Comparison of ENCODE assay signal across 8 cellular contexts in the genomic region with DNA sequence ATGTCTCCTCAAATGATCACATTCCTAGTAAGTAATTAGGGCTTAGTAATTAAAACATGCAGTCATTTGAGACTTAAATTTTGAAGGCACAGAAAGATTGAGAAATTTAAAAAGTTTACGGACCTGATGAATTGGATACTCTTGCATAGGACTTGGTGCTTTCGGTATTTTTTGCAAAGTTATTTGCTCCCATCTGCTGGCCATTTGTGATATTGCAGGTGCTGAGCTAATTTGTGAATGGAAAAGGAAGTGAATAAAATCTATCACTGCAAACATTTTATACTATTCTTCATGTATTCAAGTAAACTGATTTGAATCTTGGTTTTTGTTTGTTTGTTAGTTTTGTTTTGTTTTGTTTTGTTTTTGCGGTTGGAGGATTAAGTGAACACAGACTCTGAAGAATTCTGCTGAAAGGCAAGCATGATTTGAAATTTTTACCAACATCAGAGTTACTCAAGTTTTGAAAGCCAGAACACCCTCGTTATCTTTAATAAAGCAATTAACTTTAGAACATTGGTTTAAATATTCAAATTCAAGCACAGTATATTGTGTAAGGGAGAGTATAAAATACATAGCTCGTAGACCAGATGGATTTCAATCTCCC.
DNase-seq lines count a peak whose midpoint lies in the region; ATAC-seq, FAIRE-seq and TF ChIP-seq lines count a peak whose summit lies in the region.

No MANE protein-coding gene starts in this region.

- H3K4me1 ChIP-seq in HUES6 (ENCODE audit: control insufficient read depth, insufficient read depth, low read length) (peaks cover 13% of the 10 kb centered on the region), RWPE2 (ENCODE audit: insufficient read depth, poor library complexity, severe bottlenecking) (no peaks in the 10 kb centered on the region), K562 (replicated peaks in 1 of 2; ENCODE audit: control insufficient read depth in 2 of 2, insufficient read depth in 2 of 2, low read length in 2 of 2) (no peaks in the 10 kb centered on the region), keratinocyte (ENCODE audit: control insufficient read depth, extremely low read depth, insufficient read depth, low read length) (no peaks in the 10 kb centered on the region)

- no peak for TF ChIP-seq EP300 in K562 (IDR thresholded peaks at IDR 0.05; ENCODE audit: low read length)

- CTCF ChIA-PET in K562 (lab: Yijun Ruan, JAX; ENCODE audit: low intra/inter-chr PET ratio): interaction anchor here (1.2 kb wide), 1 partner anchor 1140 kb away, joined by 3 read pairs; no protein-coding TSS in a partner anchor

- TF ChIP-seq CTCF in RWPE2 (IDR thresholded peaks at IDR 0.05; ENCODE audit: poor library complexity, severe bottlenecking): peak; percentile 82
- peak; percentile 55 to 86 (median 74); a peak in 5 of 6 replicates for TF ChIP-seq CTCF in K562 (IDR thresholded peaks at IDR 0.05 in 2 of 3, conservative IDR thresholded peaks at IDR 0.05 in 1 of 3; ENCODE audit: insufficient read depth in 2 of 3, low read depth in 1 of 3, low read length in 3 of 3)
- peak; percentile 39 to 67 (median 66) for TF ChIP-seq CTCF in keratinocyte (optimal IDR thresholded peaks at IDR 0.05 in 1 of 3, IDR thresholded peaks at IDR 0.05 in 1 of 3, conservative IDR thresholded peaks at IDR 0.05 in 1 of 3; ENCODE audit: extremely low read depth in 1 of 3, insufficient read depth in 2 of 3, low read length in 3 of 3)

- no peaks in the 10 kb centered on the region for H4K20me1 ChIP-seq in K562 (replicated peaks; ENCODE audit: control insufficient read depth, insufficient read depth, low read length)
- H4K20me1 ChIP-seq in keratinocyte (ENCODE audit: control insufficient read depth, extremely low read depth, insufficient read depth, low read length): no peaks in the 10 kb centered on the region

- FAIRE-seq in K562 (lab: Jason Lieb, UNC) (peak; percentile 94), keratinocyte (lab: Jason Lieb, UNC) (no peak)

- under 1% methylated on average over 5 of the region's 5 CpGs for WGBS in K562 (ENCODE audit: insufficient coverage, low coverage, missing lambda C conversion rate)

- BruUV-seq in K562 (replicated peaks; lab: Mats Ljungman, UMichigan): no TSS peak

- H3K4me3 ChIP-seq in HUES6 (ENCODE audit: low read depth, low read length) (peak overlapping the region; percentile 36), RWPE2 (ENCODE audit: severe bottlenecking) (no peak overlapping the region), K562 (no peak overlapping the region), keratinocyte (ENCODE audit: control insufficient read depth in 2 of 3, extremely low read depth in 1 of 3, insufficient read depth in 2 of 3, low read depth in 1 of 3, low read length in 3 of 3) (no peak overlapping the region)

- no peak overlapping the region for H3K9ac ChIP-seq in HUES6 (ENCODE audit: low read length)
- H3K9ac ChIP-seq in K562 (ENCODE audit: insufficient read depth in 1 of 2, low read depth in 2 of 2, low read length in 2 of 2): no peak overlapping the region
- no peak overlapping the region for H3K9ac ChIP-seq in keratinocyte (ENCODE audit: control insufficient read depth, extremely low read depth, insufficient read depth, low read length)

- H3K27me3 ChIP-seq in HUES6 (ENCODE audit: control insufficient read depth, insufficient read depth, low read length) (no peaks in the 10 kb centered on the region; the same call in 1 of the 2 replicates), RWPE2 (ENCODE audit: insufficient read depth, poor library complexity, severe bottlenecking) (no peaks in the 10 kb centered on the region), K562 (ENCODE audit: control insufficient read depth in 2 of 2, insufficient read depth in 2 of 2, low read length in 2 of 2) (peaks cover 11 to 14% of the 10 kb centered on the region in 2 experiments; a peak in 4 of 5 replicates), keratinocyte (ENCODE audit: control insufficient read depth, extremely low read depth, insufficient read depth, low read length) (no peaks in the 10 kb centered on the region)

- no peaks in the 10 kb centered on the region for H3K9me1 ChIP-seq in K562 (ENCODE audit: control insufficient read depth, insufficient read depth, low read length)
- no peaks in the 10 kb centered on the region for H3K9me1 ChIP-seq in keratinocyte (ENCODE audit: control insufficient read depth, extremely low read depth, insufficient read depth, low read length)

- TF ChIP-seq POLR2A in K562 (conservative IDR thresholded peaks at IDR 0.05): no peak

- H2AFZ ChIP-seq in K562 (ENCODE audit: low read depth, low read length): no peak overlapping the region
- H2AFZ ChIP-seq in keratinocyte (ENCODE audit: control insufficient read depth, low read length): no peak overlapping the region

- ATAC-seq in RWPE2 (ENCODE audit: low read depth): no peak
- ATAC-seq in K562: no peak
- no peak for ATAC-seq in GM18873 (IDR thresholded peaks at IDR 0.05; ENCODE audit: low FRiP score, unreplicated experiment)

- in situ Hi-C loops in K562 (cut with MboI): loop anchor here (10.0 kb wide), 1 partner anchor 1148 kb away; no protein-coding TSS in a partner anchor

- H3K9me3 ChIP-seq in HUES6 (ENCODE audit: control insufficient read depth, insufficient read depth, low read depth, low read length) (no peaks in the 10 kb centered on the region), RWPE2 (ENCODE audit: severe bottlenecking) (no peaks in the 10 kb centered on the region), K562 (replicated peaks; ENCODE audit: control insufficient read depth, insufficient read depth, low read depth, low read length) (no peaks in the 10 kb centered on the region), keratinocyte (ENCODE audit: control insufficient read depth, low read depth, low read length) (no peaks in the 10 kb centered on the region)

- POLR2A ChIA-PET in K562 (lab: Yijun Ruan, JAX): no interaction called here

- TF ChIP-seq RAD21 in K562 (CRISPR knock-in tag; conservative IDR thresholded peaks at IDR 0.05 in 1 of 2, IDR thresholded peaks at IDR 0.05 in 1 of 2): peak; percentile 69 to 85

- dilution Hi-C loops in keratinocyte (cut with MboI; ENCODE audit: extremely low pct_ligation_motif_present, low sequenced_read_pairs): no loop called here

- H3K36me3 ChIP-seq in HUES6 (ENCODE audit: control insufficient read depth, insufficient read depth, low read length) (no peaks in the 10 kb centered on the region), RWPE2 (ENCODE audit: low read depth) (no peaks in the 10 kb centered on the region), K562 (ENCODE audit: control insufficient read depth, insufficient read depth, low read length) (no peaks in the 10 kb centered on the region), keratinocyte (ENCODE audit: control insufficient read depth in 2 of 2, extremely low read depth in 1 of 2, insufficient read depth in 2 of 2, low read length in 2 of 2) (no peaks in the 10 kb centered on the region)

- H3K79me2 ChIP-seq in K562 (ENCODE audit: control insufficient read depth, insufficient read depth, low read length) (no peaks in the 10 kb centered on the region), keratinocyte (ENCODE audit: control insufficient read depth, insufficient read depth, low read length) (no peaks in the 10 kb centered on the region)

- DNase-seq in Daoy (ENCODE audit: low read depth) (peak; percentile 21), RWPE2 (ENCODE audit: low spot score) (no peak), K562 (ENCODE audit: extremely low read depth in 1 of 4, low spot score in 3 of 4) (peak; percentile 16 to 58 (median 32)), keratinocyte (ENCODE audit: low read depth, low spot score) (peak; percentile 7), NCI-H774 (lab: John Stamatoyannopoulos, UW) (no peak)
- peak; percentile 22 for DNase-seq in stimulated activated CD4-positive, alpha-beta T cell treated with anti-CD3 and anti-CD28 coated beads, Interleukin-1b, Interleukin-23, amount 100 ng/mL, for 48 hours

- H3K4me2 ChIP-seq in K562 (ENCODE audit: insufficient read depth, low read length) (no peak overlapping the region), keratinocyte (ENCODE audit: control insufficient read depth, extremely low read depth, insufficient read depth, low read depth, low read length) (no peak overlapping the region)

- intact Hi-C loops in K562 (cut with micrococcal nuclease): loop anchor here (5.0 to 10.0 kb wide), 3 partner anchors 628 to 1141 kb away; no protein-coding TSS in a partner anchor

- H3K27ac ChIP-seq in HUES6 (ENCODE audit: low read depth, low read length) (no peak overlapping the region), RWPE2 (ENCODE audit: poor library complexity, severe bottlenecking) (no peak overlapping the region), K562 (ENCODE audit: extremely low read depth, low read depth, low read length) (no peak overlapping the region), keratinocyte (ENCODE audit: control insufficient read depth, insufficient read depth, low read length) (no peak overlapping the region)

TF ChIP-seq in K562, 482 proteins besides CTCF, POLR2A, EP300 and RAD21 (continues in another document):
- no peak for TF ChIP-seq KDM4B (IDR thresholded peaks at IDR 0.05; ENCODE audit: borderline replicate concordance in 2 of 2, low read depth in 1 of 2)

Comparison
In these comparisons a context has a peak if more than half of its experiments do, and no peak if none do; other contexts are left out.
1. DNase-seq: peak in Daoy (single experiment), K562 (4 of 4), keratinocyte (single experiment) and stimulated activated CD4-positive, alpha-beta T cell treated with anti-CD3 and anti-CD28 coated beads, Interleukin-1b, Interleukin-23, amount 100 ng/mL, for 48 hours (single experiment); none in RWPE2 (single experiment) and NCI-H774 (single experiment).
2. Peak in every context shown above with its lines, with median percentiles within 50 percentile points of each other: CTCF ChIP-seq.